ENCODE assay signal across 12 cellular contexts in genomic region chr3:56790016-56790950, GRCh38. TPM values are rescaled to one million over a fixed set of nuclear protein-coding genes. Genes with fewer than 3 reads are reported as not detected.
A peak's percentile ranks its signal among the peaks of the same experiment; 100 is the strongest.
DNase-seq lines count a peak whose midpoint lies in the region; FAIRE-seq and TF ChIP-seq lines count a peak whose summit lies in the region.
"Had no signal": no experiment of that assay in that cellular context is flagged by ENCODE, and none has a peak within 500 bp of the region (broad histone marks: within the 10 kb centered on the region; RNA-seq: fewer than 3 reads in every experiment).

No MANE protein-coding gene starts in this region.

- H3K36me3 ChIP-seq in skeletal muscle tissue (ENCODE audit: control insufficient read depth in 3 of 3, insufficient read depth in 3 of 3, low read length in 3 of 3) (no peaks in the 10 kb centered on the region), HAP-1 (replicated peaks) (no peaks in the 10 kb centered on the region)
- H3K36me3 ChIP-seq: neutrophil had no signal

- no peak for DNase-seq in GM18507 (ENCODE audit: extremely low spot score, insufficient read length, low read depth)
- peak; percentile 41 for DNase-seq in SIG-M5 (lab: John Stamatoyannopoulos, UW)
- no peak for DNase-seq in HAP-1 (ENCODE audit: low spot score in 2 of 2)
- DNase-seq in DMS114 treated with DMSO at 0.1 percent for 48 hours (lab: John Stamatoyannopoulos, UW; ENCODE audit: unreplicated experiment) = no peak
- no peak for DNase-seq in mucosa of gallbladder (ENCODE audit: low spot score)
- DNase-seq in erythroblast (lab: John Stamatoyannopoulos, UW) = no peak
- DNase-seq: DMS79, NCI-H1930 had no signal

- intact Hi-C loops in dendritic cell treated with granulocyte-macrophage colony-stimulating factor and Interleukin-4, amounts not matched to agents 40 ng/mL and 50 ng/mL, for 4 days (cut with micrococcal nuclease) = no loop called here

- in situ Hi-C loops in HAP-1 (cut with MboI; ENCODE audit: low sequenced_read_pairs) = loop anchor here (10.0 kb wide), 1 partner anchor 85 kb away; no protein-coding TSS in a partner anchor

- no peak overlapping the region for H3K4me3 Mint-ChIP-seq in dendritic cell treated with granulocyte-macrophage colony-stimulating factor and Interleukin-4, amounts not matched to agents 40 ng/mL and 50 ng/mL, for 4 days

- peak overlapping the region; percentile 16 for H3K27ac Mint-ChIP-seq in dendritic cell treated with granulocyte-macrophage colony-stimulating factor and Interleukin-4, amounts not matched to agents 40 ng/mL and 50 ng/mL, for 4 days

- H3K27me3 ChIP-seq in skeletal muscle tissue (ENCODE audit: control insufficient read depth in 3 of 3, insufficient read depth in 3 of 3, low read length in 3 of 3) = no peaks in the 10 kb centered on the region
- no peaks in the 10 kb centered on the region for H3K27me3 ChIP-seq in HAP-1 (ENCODE audit: low read depth)
- H3K27me3 ChIP-seq: neutrophil had no signal

- H3K4me1 Mint-ChIP-seq in dendritic cell treated with granulocyte-macrophage colony-stimulating factor and Interleukin-4, amounts not matched to agents 40 ng/mL and 50 ng/mL, for 4 days (ENCODE audit: low read depth) = peaks cover 68% of the 10 kb centered on the region

- H3K9me3 Mint-ChIP-seq in dendritic cell treated with granulocyte-macrophage colony-stimulating factor and Interleukin-4, amounts not matched to agents 40 ng/mL and 50 ng/mL, for 4 days = no peaks in the 10 kb centered on the region

- H3K27ac ChIP-seq in skeletal muscle tissue (ENCODE audit: low read depth, low read length) = peak overlapping the region; percentile 88
- H3K27ac ChIP-seq: neutrophil, SK-N-MC had no signal

- H3K4me1 ChIP-seq in skeletal muscle tissue (ENCODE audit: control insufficient read depth in 3 of 3, insufficient read depth in 3 of 3, low read length in 3 of 3) (peaks cover 41 to 48% (median 47%) of the 10 kb centered on the region in 3 donors), HAP-1 (peaks cover 3% of the 10 kb centered on the region; the same call in 1 of the 2 replicates)

- H3K4me3 ChIP-seq in skeletal muscle tissue (ENCODE audit: low read length in 3 of 3) (peak overlapping the region; percentile 36 to 49 (median 47)), HAP-1 (no peak overlapping the region)
- H3K4me3 ChIP-seq: SK-N-MC had no signal

- FAIRE-seq in GM18507 (lab: Jason Lieb, UNC) = peak; percentile 71

- H3K36me3 Mint-ChIP-seq in dendritic cell treated with granulocyte-macrophage colony-stimulating factor and Interleukin-4, amounts not matched to agents 40 ng/mL and 50 ng/mL, for 4 days (ENCODE audit: low read depth) = peaks cover 6% of the 10 kb centered on the region

- H3K27me3 Mint-ChIP-seq in dendritic cell treated with granulocyte-macrophage colony-stimulating factor and Interleukin-4, amounts not matched to agents 40 ng/mL and 50 ng/mL, for 4 days = no peaks in the 10 kb centered on the region

- H3K9me3 ChIP-seq in skeletal muscle tissue (ENCODE audit: control insufficient read depth in 3 of 3, low read length in 3 of 3) (no peaks in the 10 kb centered on the region), HAP-1 (no peaks in the 10 kb centered on the region)
- H3K9me3 ChIP-seq: neutrophil had no signal

- H3K9ac ChIP-seq in skeletal muscle tissue (ENCODE audit: low read depth in 1 of 3, low read length in 3 of 3) = peak overlapping the region in 2 of 3 donors; percentile 27 to 54

- no peak for TF ChIP-seq POLR2A in erythroblast (IDR thresholded peaks at IDR 0.05; ENCODE audit: low read length)

RNA-seq across cellular contexts. Expression of gene ARHGEF3, which starts 11.5 kb away (rescaled TPM):
- total RNA-seq in skeletal muscle tissue (32.9 TPM), mucosa of gallbladder (44.5 TPM)
